ENCODE assay signal across 9 cellular contexts in genomic region chr19:33134571-33135041, GRCh38. TPM values are rescaled to one million over a fixed set of nuclear protein-coding genes. Genes with fewer than 3 reads are reported as not detected.
DNase-seq lines count a peak whose midpoint lies in the region.
"Had no signal": no experiment of that assay in that cellular context is flagged by ENCODE, and none has a peak within 500 bp of the region (broad histone marks: within the 10 kb centered on the region; RNA-seq: fewer than 3 reads in every experiment).

No MANE protein-coding gene starts in this region.

- DNase-seq in T follicular helper cell (ENCODE audit: low read depth) (peak; percentile 2), activated T-cell treated with anti-CD3 and anti-CD28 coated beads for 1 hour (ENCODE audit: low read depth) (peak; percentile 14), islet precursor cell (peak; percentile 60), occipital lobe (lab: John Stamatoyannopoulos, UW) (no peak), NCI-H128 (lab: John Stamatoyannopoulos, UW; ENCODE audit: unreplicated experiment) (no peak), amniotic stem cell (lab: John Stamatoyannopoulos, UW) (no peak)
- DNase-seq in stimulated activated CD8-positive, alpha-beta memory T cell treated with anti-CD3 and anti-CD28 coated beads, Interleukin-7, amount 100 ng/mL, for 48 hours (ENCODE audit: extremely low read depth in 1 of 2, low read depth in 1 of 2): peak; percentile 18 to 56

RNA-seq across cellular contexts. Expression of gene WDR88, which starts 2.7 kb away (rescaled TPM):
- 0.16 TPM for total RNA-seq in occipital lobe
- total RNA-seq: epithelial cell of proximal tubule, suprapubic skin had no signal

RNA-seq across cellular contexts. Expression of gene GPATCH1, which starts 53.6 kb away (rescaled TPM):
- total RNA-seq in occipital lobe: 16.4 TPM

RNA-seq across cellular contexts. Expression of gene LRP3, which starts 59.5 kb away (rescaled TPM):
- total RNA-seq in occipital lobe: 96.2 TPM

Comparison
In these comparisons a context has a peak if more than half of its experiments do, and no peak if none do; other contexts are left out.
1. DNase-seq: peak in T follicular helper cell (single experiment), activated T-cell treated with anti-CD3 and anti-CD28 coated beads for 1 hour (single experiment), islet precursor cell (single experiment) and stimulated activated CD8-positive, alpha-beta memory T cell treated with anti-CD3 and anti-CD28 coated beads, Interleukin-7, amount 100 ng/mL, for 48 hours (2 of 2); none in occipital lobe (single experiment), NCI-H128 (single experiment) and amniotic stem cell (single experiment).